8 cellular contexts compared by ENCODE assay signal in the genomic region with DNA sequence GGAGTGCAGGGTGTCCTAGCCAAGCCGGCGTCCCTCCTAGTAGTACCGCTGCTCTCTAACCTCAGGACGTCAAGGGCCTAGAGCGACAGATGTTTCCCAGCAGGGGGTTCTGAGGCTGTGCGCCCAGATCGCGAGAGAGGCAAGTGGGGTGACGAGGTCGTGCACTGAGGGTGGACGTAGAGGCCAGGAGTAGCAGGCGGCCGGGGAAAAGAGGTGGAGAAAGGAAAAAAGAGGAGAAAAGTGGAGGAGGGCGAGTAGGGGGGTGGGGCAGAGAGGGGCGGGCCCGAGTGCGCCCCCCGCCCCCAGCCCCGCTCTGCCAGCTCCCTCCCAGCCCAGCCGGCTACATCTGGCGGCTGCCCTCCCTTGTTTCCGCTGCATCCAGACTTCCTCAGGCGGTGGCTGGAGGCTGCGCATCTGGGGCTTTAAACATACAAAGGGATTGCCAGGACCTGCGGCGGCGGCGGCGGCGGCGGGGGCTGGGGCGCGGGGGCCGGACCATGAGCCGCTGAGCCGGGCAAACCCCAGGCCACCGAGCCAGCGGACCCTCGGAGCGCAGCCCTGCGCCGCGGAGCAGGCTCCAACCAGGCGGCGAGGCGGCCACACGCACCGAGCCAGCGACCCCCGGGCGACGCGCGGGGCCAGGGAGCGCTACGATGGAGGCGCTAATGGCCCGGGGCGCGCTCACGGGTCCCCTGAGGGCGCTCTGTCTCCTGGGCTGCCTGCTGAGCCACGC.
DNase-seq lines count a peak whose midpoint lies in the region; ATAC-seq and FAIRE-seq lines count a peak whose summit lies in the region.

MMP2 (plus strand) TSS at position 372 of the 733 bp plus-strand sequence; CDS start at position 654, 282 bp downstream.

- DNase-seq in MV-4-11 (lab: John Stamatoyannopoulos, UW) = peak; percentile 46
- DNase-seq in epidermal melanocyte (ENCODE audit: insufficient read length, low spot score) = peak; percentile 49
- peak; percentile 9 for DNase-seq in midbrain (lab: John Stamatoyannopoulos, UW)
- no peak for DNase-seq in medulla oblongata (ENCODE audit: extremely low spot score)
- DNase-seq in cerebellar cortex (ENCODE audit: low spot score) = no peak
- DNase-seq in GM19239 (ENCODE audit: insufficient read length, low spot score) = no peak

- ATAC-seq in GM21723 (IDR thresholded peaks at IDR 0.05; ENCODE audit: unreplicated experiment) = no peak

- no peaks in the 10 kb centered on the region for H3K27me3 ChIP-seq in ACC112 (ENCODE audit: insufficient read depth, low read length)

- H3K4me3 ChIP-seq in ACC112 (ENCODE audit: low read depth, low read length) = peak within 1 kb of the TSS; percentile 98

- H3K79me2 ChIP-seq in ACC112 (ENCODE audit: control insufficient read depth, insufficient read depth, low read length, unreplicated experiment) = peaks cover 26% of the 10 kb centered on the region

- H3K27ac ChIP-seq in ACC112 (ENCODE audit: low read depth, low read length) = peak within 1 kb of the TSS; percentile 71; the same call in 1 of the 2 replicates

- H2AFZ ChIP-seq in ACC112 (ENCODE audit: low read length, unreplicated experiment) = peak within 1 kb of the TSS; percentile 70

- H3K4me1 ChIP-seq in ACC112 (ENCODE audit: control insufficient read depth, insufficient read depth, low read length, unreplicated experiment) = peaks cover 38% of the 10 kb centered on the region

- no peak for FAIRE-seq in GM19239 (lab: Jason Lieb, UNC)

- peaks cover 15% of the 10 kb centered on the region for H3K36me3 ChIP-seq in ACC112 (ENCODE audit: insufficient read depth, low read length)

Comparison
In these comparisons a context has a peak if more than half of its experiments do, and no peak if none do; other contexts are left out.
1. DNase-seq: peak in MV-4-11 (single experiment), epidermal melanocyte (single experiment) and midbrain (single experiment); none in medulla oblongata (single experiment), cerebellar cortex (single experiment) and GM19239 (single experiment).